ENCODE assay signal across 8 cellular contexts in the genomic region with DNA sequence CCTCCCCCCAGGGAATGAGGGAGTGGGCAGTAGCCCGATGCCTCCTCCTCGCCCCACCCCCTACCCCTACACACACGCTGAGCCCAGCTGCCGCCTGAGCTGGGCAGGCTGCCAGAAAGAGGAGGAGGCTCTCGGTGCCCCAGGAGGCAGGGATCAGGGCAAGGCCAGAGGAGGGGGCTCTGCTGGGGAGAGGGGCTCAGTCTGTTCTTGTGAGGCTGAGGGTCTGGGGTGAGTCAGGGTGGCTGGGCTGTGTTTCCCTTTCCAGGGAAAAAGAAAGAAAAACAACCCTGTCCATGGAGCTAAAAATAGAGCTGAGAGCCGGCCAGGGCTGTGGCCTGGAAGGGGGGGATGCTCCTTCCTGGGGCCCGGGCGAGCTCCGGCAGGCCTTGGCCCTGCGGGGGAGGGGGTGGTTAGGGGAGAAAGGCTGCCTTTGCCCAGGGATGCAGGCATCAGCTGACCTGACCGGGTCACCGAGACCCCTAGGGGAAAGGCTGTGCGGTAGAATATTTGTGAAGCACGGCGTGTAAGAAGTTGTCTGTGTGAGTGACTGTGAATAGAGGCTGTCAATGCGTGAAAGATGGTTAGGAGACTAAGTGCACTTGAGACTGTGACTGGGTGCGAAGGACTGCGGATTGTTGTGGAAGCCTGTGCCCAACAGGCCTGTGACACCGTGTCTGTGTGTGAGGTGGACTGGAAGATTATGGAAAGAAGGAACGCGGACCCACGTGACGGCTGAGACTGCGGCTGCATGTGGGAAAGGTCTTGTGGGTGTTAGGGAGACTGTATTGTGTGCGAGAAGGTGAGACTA. TPM values are rescaled to one million over a fixed set of nuclear protein-coding genes. Genes with fewer than 3 reads are reported as not detected.
DNase-seq lines count a peak whose midpoint lies in the region; ATAC-seq and TF ChIP-seq lines count a peak whose summit lies in the region.

No MANE protein-coding gene starts in this region.

- no peaks in the 10 kb centered on the region for H3K27me3 ChIP-seq in BLaER1 treated with 17β-estradiol and CSF1 and Interleukin-3, amounts not matched to agents 10 nM and 100 nM
- no peaks in the 10 kb centered on the region for H3K27me3 ChIP-seq in upper lobe of right lung

- peaks cover 12% of the 10 kb centered on the region for H3K9me3 Mint-ChIP-seq in glutamatergic neuron (ENCODE audit: unreplicated experiment)

- peak overlapping the region; percentile 92 for H3K4me3 Mint-ChIP-seq in glutamatergic neuron (ENCODE audit: unreplicated experiment)

- peak; percentile 33 for ATAC-seq in GM21390 (IDR thresholded peaks at IDR 0.05; ENCODE audit: unreplicated experiment)
- ATAC-seq in SK-N-SH treated with all-trans-retinoic acid at 6 μM for 48 hours = peak; percentile 55
- peak; percentile 29 for ATAC-seq in omental fat pad (ENCODE audit: low FRiP score)
- ATAC-seq in upper lobe of right lung = peak; percentile 48

- peaks cover 32 to 61% (median 52%) of the 10 kb centered on the region in 10 experiments for H3K4me1 ChIP-seq in BLaER1 treated with 17β-estradiol and CSF1 and Interleukin-3, amounts not matched to agents 10 nM and 100 nM
- H3K4me1 ChIP-seq in upper lobe of right lung = peaks cover 43% of the 10 kb centered on the region

- H4K20me1 ChIP-seq in BLaER1 treated with 17β-estradiol and CSF1 and Interleukin-3, amounts not matched to agents 10 nM and 100 nM = peaks cover 19 to 39% (median 28%) of the 10 kb centered on the region in 11 experiments; a peak in 21 of 22 replicates

- peak overlapping the region; percentile 92 to 98 (median 97) for H3K27ac ChIP-seq in BLaER1 treated with 17β-estradiol and CSF1 and Interleukin-3, amounts not matched to agents 10 nM and 100 nM
- H3K27ac ChIP-seq in upper lobe of right lung = peak overlapping the region; percentile 99

- TF ChIP-seq CTCF in glutamatergic neuron (IDR thresholded peaks at IDR 0.05; ENCODE audit: partially characterized antibody, unreplicated experiment) (no peak), omental fat pad (IDR thresholded peaks at IDR 0.05) (no peak), upper lobe of right lung (IDR thresholded peaks at IDR 0.05) (no peak)

- H3K27ac Mint-ChIP-seq in glutamatergic neuron (ENCODE audit: unreplicated experiment) = peak overlapping the region; percentile 97

- H3K9me3 ChIP-seq in BLaER1 treated with 17β-estradiol and CSF1 and Interleukin-3, amounts not matched to agents 10 nM and 100 nM (replicated peaks in 1 of 11) = no peaks in the 10 kb centered on the region
- H3K9me3 ChIP-seq in upper lobe of right lung = no peaks in the 10 kb centered on the region

- H3K4me3 ChIP-seq in BLaER1 treated with 17β-estradiol and CSF1 and Interleukin-3, amounts not matched to agents 10 nM and 100 nM = peak overlapping the region; percentile 82 to 93 (median 90)
- H3K4me3 ChIP-seq in upper lobe of right lung = peak overlapping the region; percentile 92

- intact Hi-C loops in upper lobe of right lung (cut with DNase I) = no loop called here

- DNase-seq in NCI-H1092 (lab: John Stamatoyannopoulos, UW) (peak; percentile 83), glutamatergic neuron (peak; percentile 93), omental fat pad (ENCODE audit: low spot score) (no peak), upper lobe of right lung (peak; percentile 92)
- DNase-seq in activated naive CD8-positive, alpha-beta T cell treated with anti-CD3 and anti-CD28 coated beads, Interleukin-2, amount 50 U/mL, for 16 hours (ENCODE audit: low read depth, low spot score) = peak; percentile 30

- H3K9ac ChIP-seq in BLaER1 treated with 17β-estradiol and CSF1 and Interleukin-3, amounts not matched to agents 10 nM and 100 nM = peak overlapping the region; percentile 92 to 99 (median 97)

- peak overlapping the region; percentile 89 to 99 (median 97) for H3K4me2 ChIP-seq in BLaER1 treated with 17β-estradiol and CSF1 and Interleukin-3, amounts not matched to agents 10 nM and 100 nM

- H3K27me3 Mint-ChIP-seq in glutamatergic neuron (ENCODE audit: unreplicated experiment) = peaks cover 14% of the 10 kb centered on the region

- peaks cover 19 to 38% (median 30%) of the 10 kb centered on the region in 11 experiments for H3K36me3 ChIP-seq in BLaER1 treated with 17β-estradiol and CSF1 and Interleukin-3, amounts not matched to agents 10 nM and 100 nM
- H3K36me3 ChIP-seq in upper lobe of right lung = peaks cover 12% of the 10 kb centered on the region

- no peaks in the 10 kb centered on the region for H3K36me3 Mint-ChIP-seq in glutamatergic neuron (ENCODE audit: unreplicated experiment)

- peaks cover 16% of the 10 kb centered on the region for H3K4me1 Mint-ChIP-seq in glutamatergic neuron (ENCODE audit: low read depth, unreplicated experiment)

TF ChIP-seq in SK-N-SH treated with all-trans-retinoic acid at 6 μM for 48 hours, 23 proteins besides CTCF, POLR2A, EP300 and RAD21:
- TF ChIP-seq ZNF565 (CRISPR knock-in tag; conservative IDR thresholded peaks at IDR 0.05; ENCODE audit: low read depth) = no peak
- TF ChIP-seq, protein P1, sequence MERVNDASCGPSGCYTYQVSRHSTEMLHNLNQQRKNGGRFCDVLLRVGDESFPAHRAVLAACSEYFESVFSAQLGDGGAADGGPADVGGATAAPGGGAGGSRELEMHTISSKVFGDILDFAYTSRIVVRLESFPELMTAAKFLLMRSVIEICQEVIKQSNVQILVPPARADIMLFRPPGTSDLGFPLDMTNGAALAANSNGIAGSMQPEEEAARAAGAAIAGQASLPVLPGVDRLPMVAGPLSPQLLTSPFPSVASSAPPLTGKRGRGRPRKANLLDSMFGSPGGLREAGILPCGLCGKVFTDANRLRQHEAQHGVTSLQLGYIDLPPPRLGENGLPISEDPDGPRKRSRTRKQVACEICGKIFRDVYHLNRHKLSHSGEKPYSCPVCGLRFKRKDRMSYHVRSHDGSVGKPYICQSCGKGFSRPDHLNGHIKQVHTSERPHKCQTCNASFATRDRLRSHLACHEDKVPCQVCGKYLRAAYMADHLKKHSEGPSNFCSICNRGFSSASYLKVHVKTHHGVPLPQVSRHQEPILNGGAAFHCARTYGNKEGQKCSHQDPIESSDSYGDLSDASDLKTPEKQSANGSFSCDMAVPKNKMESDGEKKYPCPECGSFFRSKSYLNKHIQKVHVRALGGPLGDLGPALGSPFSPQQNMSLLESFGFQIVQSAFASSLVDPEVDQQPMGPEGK (CRISPR knock-in tag; IDR thresholded peaks at IDR 0.05; ENCODE audit: borderline replicate concordance) = 0 out of 2 replicates have a peak, but pooled peaks have one; percentile 14
- TF ChIP-seq TCF4 (CRISPR knock-in tag; IDR thresholded peaks at IDR 0.05; ENCODE audit: borderline replicate concordance) = peak; percentile 14; the same call in 1 of the 2 replicates

RNA-seq across cellular contexts. Expression of gene LZTS2, which starts 1.2 kb away (rescaled TPM):
- 56.7 TPM for total RNA-seq in glutamatergic neuron (ENCODE audit: unreplicated experiment)
- 10 to 100 TPM; 59.4 to 98.0 (median 72.6) TPM for total RNA-seq in omental fat pad
- 50.0 TPM for total RNA-seq in upper lobe of right lung

RNA-seq across cellular contexts. Expression of gene TWNK, which starts 11.0 kb away (rescaled TPM):
- 10.1 TPM for total RNA-seq in glutamatergic neuron (ENCODE audit: unreplicated experiment)
- 10 to 100 TPM in 1 of 4 donors, 1 to 10 TPM in 3; 4.6 to 20.8 (median 6.9) TPM for total RNA-seq in omental fat pad
- 6.5 TPM for total RNA-seq in upper lobe of right lung

RNA-seq across cellular contexts. Expression of gene MRPL43, which starts 11.1 kb away (rescaled TPM):
- total RNA-seq in glutamatergic neuron (ENCODE audit: unreplicated experiment) (58.2 TPM), omental fat pad (10 to 100 TPM; 59.7 to 97.0 (median 79.3) TPM), upper lobe of right lung (60.5 TPM)

RNA-seq across cellular contexts. Expression of gene SEMA4G, which starts 29.1 kb away (rescaled TPM):
- total RNA-seq in glutamatergic neuron (ENCODE audit: unreplicated experiment) (46.9 TPM), omental fat pad (1 to 10 TPM in 2 of 4 donors, under 1 TPM in 2; 0.47 to 1.4 (median 1.1) TPM), upper lobe of right lung (6.7 TPM)

RNA-seq across cellular contexts. Expression of gene PDZD7, which starts 32.5 kb away (rescaled TPM):
- total RNA-seq in glutamatergic neuron (ENCODE audit: unreplicated experiment) = 1.5 TPM
- 1 to 10 TPM in 1 of 4 donors, under 1 TPM in 3; 0.12 to 3.3 (median 0.30) TPM for total RNA-seq in omental fat pad
- total RNA-seq in upper lobe of right lung = 1.6 TPM
